16 cellular contexts compared by ENCODE assay signal in genomic region chr4:141922224-141922623, GRCh38.
"Had no signal": no experiment of that assay in that cellular context is flagged by ENCODE, and none has a peak within 500 bp of the region (broad histone marks: within the 10 kb centered on the region; RNA-seq: fewer than 3 reads in every experiment).

No MANE protein-coding gene starts in this region.

- H3K4me3 ChIP-seq: esophagus squamous epithelium, gastrocnemius medialis, heart right ventricle, ovary, right atrium auricular region, tibial artery, upper lobe of right lung, vagina had no signal

- DNase-seq: esophagus squamous epithelium; gastrocnemius medialis; heart right ventricle; hypothalamus; kidney glomerular epithelial cell; naive thymus-derived CD8-positive, alpha-beta T cell; ovary; stimulated activated CD4-positive, alpha-beta T cell treated with anti-CD3 and anti-CD28 coated beads, Interleukin-4, amount 100 ng/mL, for 1 hour; stimulated activated CD8-positive, alpha-beta memory T cell treated with anti-CD3 and anti-CD28 coated beads, Interleukin-4, amount 100 ng/mL, for 48 hours; stimulated activated naive CD8-positive, alpha-beta T cell treated with anti-CD3 and anti-CD28 coated beads, Interleukin-15, Interleukin-2, amounts not matched to agents 100 U/mL and 50 U/mL, for 24 hours; tibial artery; upper lobe of right lung had no signal

- H3K4me1 ChIP-seq: esophagus squamous epithelium, gastrocnemius medialis, heart right ventricle, right atrium auricular region, tibial artery, upper lobe of right lung, vagina had no signal

- H3K27me3 ChIP-seq: esophagus squamous epithelium, gastrocnemius medialis, heart right ventricle, neutrophil, ovary, right atrium auricular region, tibial artery, upper lobe of right lung, vagina had no signal

- H3K9me3 ChIP-seq: esophagus squamous epithelium, gastrocnemius medialis, neutrophil, ovary, right atrium auricular region, tibial artery, upper lobe of right lung, vagina had no signal

- H3K27ac ChIP-seq: esophagus squamous epithelium, gastrocnemius medialis, heart right ventricle, neutrophil, ovary, right atrium auricular region, tibial artery, upper lobe of right lung, vagina had no signal

- H3K36me3 ChIP-seq: esophagus squamous epithelium, gastrocnemius medialis, heart right ventricle, neutrophil, ovary, right atrium auricular region, tibial artery, upper lobe of right lung, vagina had no signal

- ATAC-seq: gastrocnemius medialis; heart right ventricle; stimulated activated effector memory CD8-positive, alpha-beta T cell treated with anti-CD3 and anti-CD28 coated beads, Interleukin-12 subunit alpha, Interleukin-12 subunit beta, amount 100 ng/mL, for 72 hours; stimulated activated naive CD8-positive, alpha-beta T cell treated with anti-CD3 and anti-CD28 coated beads, Interleukin-15, Interleukin-2, amounts not matched to agents 100 U/mL and 50 U/mL, for 24 hours; upper lobe of right lung had no signal
